Comparison of ENCODE assay signal across 8 cellular contexts in genomic region chr15:55694652-55695150, GRCh38. TPM values are rescaled to one million over a fixed set of nuclear protein-coding genes. Genes with fewer than 3 reads are reported as not detected.
DNase-seq lines count a peak whose midpoint lies in the region; ATAC-seq and FAIRE-seq lines count a peak whose summit lies in the region.

No MANE protein-coding gene starts in this region.

- peak overlapping the region; percentile 33 for H3K4me3 ChIP-seq in CD4-positive, CD25-positive, alpha-beta regulatory T cell (ENCODE audit: low read depth, low read length)

- peak overlapping the region in 1 of 3 donors; percentile 15 for H3K27ac Mint-ChIP-seq in CD4-positive, CD25-positive, alpha-beta regulatory T cell
- no peak overlapping the region for H3K27ac Mint-ChIP-seq in activated CD4-positive, alpha-beta memory T cell treated with anti-CD3 and anti-CD28 coated beads, Interleukin-2, amount 10 ng/mL, durations not matched to agents 7 days and 5 days
- no peak overlapping the region for H3K27ac Mint-ChIP-seq in effector memory CD8-positive, alpha-beta T cell
- no peak overlapping the region for H3K27ac Mint-ChIP-seq in activated CD8-positive, alpha-beta T cell treated with anti-CD3 and anti-CD28 coated beads, Interleukin-2, amount 10 ng/mL, durations not matched to agents 7 days and 5 days

- H3K4me1 Mint-ChIP-seq in CD4-positive, CD25-positive, alpha-beta regulatory T cell, result peaks cover 0 to 10% (median 8%) of the 10 kb centered on the region in 4 donors
- H3K4me1 Mint-ChIP-seq in activated CD4-positive, alpha-beta memory T cell treated with anti-CD3 and anti-CD28 coated beads, Interleukin-2, amount 10 ng/mL, durations not matched to agents 7 days and 5 days, result peaks cover 5% of the 10 kb centered on the region
- no peaks in the 10 kb centered on the region for H3K4me1 Mint-ChIP-seq in effector memory CD8-positive, alpha-beta T cell (ENCODE audit: low read depth in 2 of 2)
- H3K4me1 Mint-ChIP-seq in activated CD8-positive, alpha-beta T cell treated with anti-CD3 and anti-CD28 coated beads, Interleukin-2, amount 10 ng/mL, durations not matched to agents 7 days and 5 days (ENCODE audit: low read depth), result no peaks in the 10 kb centered on the region

- no peaks in the 10 kb centered on the region for H3K27me3 Mint-ChIP-seq in CD4-positive, CD25-positive, alpha-beta regulatory T cell
- peaks cover 3% of the 10 kb centered on the region for H3K27me3 Mint-ChIP-seq in activated CD4-positive, alpha-beta memory T cell treated with anti-CD3 and anti-CD28 coated beads, Interleukin-2, amount 10 ng/mL, durations not matched to agents 7 days and 5 days
- peaks cover 15 to 24% of the 10 kb centered on the region in 2 donors for H3K27me3 Mint-ChIP-seq in effector memory CD8-positive, alpha-beta T cell
- H3K27me3 Mint-ChIP-seq in activated CD8-positive, alpha-beta T cell treated with anti-CD3 and anti-CD28 coated beads, Interleukin-2, amount 10 ng/mL, durations not matched to agents 7 days and 5 days (ENCODE audit: low read depth), result peaks cover 12% of the 10 kb centered on the region

- peak overlapping the region in 2 of 4 donors; percentile 19 to 52 for H3K4me3 Mint-ChIP-seq in CD4-positive, CD25-positive, alpha-beta regulatory T cell
- no peak overlapping the region for H3K4me3 Mint-ChIP-seq in activated CD4-positive, alpha-beta memory T cell treated with anti-CD3 and anti-CD28 coated beads, Interleukin-2, amount 10 ng/mL, durations not matched to agents 7 days and 5 days
- no peak overlapping the region for H3K4me3 Mint-ChIP-seq in effector memory CD8-positive, alpha-beta T cell
- H3K4me3 Mint-ChIP-seq in activated CD8-positive, alpha-beta T cell treated with anti-CD3 and anti-CD28 coated beads, Interleukin-2, amount 10 ng/mL, durations not matched to agents 7 days and 5 days, result no peak overlapping the region

- FAIRE-seq in frontal cortex (lab: Jason Lieb, UNC), result no peak

- H3K9me3 ChIP-seq in CD4-positive, CD25-positive, alpha-beta regulatory T cell (ENCODE audit: control insufficient read depth in 2 of 2, low read length in 2 of 2), result no peaks in the 10 kb centered on the region

- peaks cover 0 to 1% (median 0%) of the 10 kb centered on the region in 7 donors for H3K9me3 Mint-ChIP-seq in CD4-positive, CD25-positive, alpha-beta regulatory T cell
- H3K9me3 Mint-ChIP-seq in activated CD4-positive, alpha-beta memory T cell treated with anti-CD3 and anti-CD28 coated beads, Interleukin-2, amount 10 ng/mL, durations not matched to agents 7 days and 5 days, result no peaks in the 10 kb centered on the region
- no peaks in the 10 kb centered on the region for H3K9me3 Mint-ChIP-seq in effector memory CD8-positive, alpha-beta T cell
- no peaks in the 10 kb centered on the region for H3K9me3 Mint-ChIP-seq in activated CD8-positive, alpha-beta T cell treated with anti-CD3 and anti-CD28 coated beads, Interleukin-2, amount 10 ng/mL, durations not matched to agents 7 days and 5 days (ENCODE audit: insufficient read depth)

- H3K27ac ChIP-seq in CD4-positive, CD25-positive, alpha-beta regulatory T cell (ENCODE audit: insufficient read depth, low read length, poor library complexity, severe bottlenecking), result no peak overlapping the region

- DNase-seq in CD4-positive, CD25-positive, alpha-beta regulatory T cell, result peak in 2 of 3 donors; percentile 10 to 76
- DNase-seq in cerebellar cortex (ENCODE audit: low spot score) (peak; percentile 32), frontal cortex (ENCODE audit: low spot score in 2 of 2) (no peak)
- DNase-seq in activated CD4-positive, alpha-beta memory T cell treated with anti-CD3 and anti-CD28 coated beads, Interleukin-2, amount 10 ng/mL, durations not matched to agents 7 days and 5 days, result no peak
- DNase-seq in effector memory CD8-positive, alpha-beta T cell, result no peak
- no peak for DNase-seq in activated CD8-positive, alpha-beta T cell treated with anti-CD3 and anti-CD28 coated beads, Interleukin-2, amount 10 ng/mL, durations not matched to agents 7 days and 5 days

- peak in 1 of 2 donors; percentile 31 for ATAC-seq in CD4-positive, CD25-positive, alpha-beta regulatory T cell (ENCODE audit: low read depth in 2 of 2)
- ATAC-seq in GM19463 (IDR thresholded peaks at IDR 0.05; ENCODE audit: unreplicated experiment) (peak; percentile 97), HG03354 (IDR thresholded peaks at IDR 0.05; ENCODE audit: poor library complexity, severe bottlenecking, unreplicated experiment) (peak; percentile 97)
- no peak for ATAC-seq in effector memory CD8-positive, alpha-beta T cell (replicated peaks)
- ATAC-seq in activated CD8-positive, alpha-beta T cell treated with anti-CD3 and anti-CD28 coated beads, Interleukin-2, amount 10 ng/mL, durations not matched to agents 7 days and 5 days, result no peak

- CTCF ChIA-PET in activated CD4-positive, alpha-beta memory T cell treated with anti-CD3 and anti-CD28 coated beads, Interleukin-2, amount 10 ng/mL, durations not matched to agents 7 days and 5 days (lab: Charles Lee), result interaction anchor here (0.5 kb wide), 1 partner anchor 61 kb away, joined by 3 read pairs; no protein-coding TSS in a partner anchor
- CTCF ChIA-PET in activated CD8-positive, alpha-beta T cell treated with anti-CD3 and anti-CD28 coated beads, Interleukin-2, amount 10 ng/mL, durations not matched to agents 7 days and 5 days (lab: Charles Lee), result no interaction called here

- H3K27me3 ChIP-seq in CD4-positive, CD25-positive, alpha-beta regulatory T cell (ENCODE audit: control insufficient read depth, insufficient read depth, low read length), result no peaks in the 10 kb centered on the region

- H3K36me3 Mint-ChIP-seq in CD4-positive, CD25-positive, alpha-beta regulatory T cell, result no peaks in the 10 kb centered on the region
- no peaks in the 10 kb centered on the region for H3K36me3 Mint-ChIP-seq in activated CD4-positive, alpha-beta memory T cell treated with anti-CD3 and anti-CD28 coated beads, Interleukin-2, amount 10 ng/mL, durations not matched to agents 7 days and 5 days (ENCODE audit: low read depth)
- no peaks in the 10 kb centered on the region for H3K36me3 Mint-ChIP-seq in effector memory CD8-positive, alpha-beta T cell (ENCODE audit: insufficient read depth)
- H3K36me3 Mint-ChIP-seq in activated CD8-positive, alpha-beta T cell treated with anti-CD3 and anti-CD28 coated beads, Interleukin-2, amount 10 ng/mL, durations not matched to agents 7 days and 5 days (ENCODE audit: low read depth), result no peaks in the 10 kb centered on the region

- POLR2A ChIA-PET in activated CD4-positive, alpha-beta memory T cell treated with anti-CD3 and anti-CD28 coated beads, Interleukin-2, amount 10 ng/mL, durations not matched to agents 7 days and 5 days (lab: Charles Lee), result no interaction called here
- POLR2A ChIA-PET in activated CD8-positive, alpha-beta T cell treated with anti-CD3 and anti-CD28 coated beads, Interleukin-2, amount 10 ng/mL, durations not matched to agents 7 days and 5 days (lab: Charles Lee), result no interaction called here

- H3K36me3 ChIP-seq in CD4-positive, CD25-positive, alpha-beta regulatory T cell (ENCODE audit: control insufficient read depth, insufficient read depth, low read length), result no peaks in the 10 kb centered on the region

- peaks cover 7% of the 10 kb centered on the region for H3K4me1 ChIP-seq in CD4-positive, CD25-positive, alpha-beta regulatory T cell (ENCODE audit: control insufficient read depth, insufficient read depth, low read length, poor library complexity, severe bottlenecking)

RNA-seq across cellular contexts. Expression of gene PRTG, which starts 48.3 kb away (rescaled TPM):
- total RNA-seq in CD4-positive, CD25-positive, alpha-beta regulatory T cell, result not detected
- not detected for polyA plus RNA-seq in CD4-positive, CD25-positive, alpha-beta regulatory T cell
- total RNA-seq in activated CD4-positive, alpha-beta memory T cell treated with anti-CD3 and anti-CD28 coated beads, Interleukin-2, amount 10 ng/mL, durations not matched to agents 7 days and 5 days, result not detected
- not detected for total RNA-seq in activated CD8-positive, alpha-beta T cell treated with anti-CD3 and anti-CD28 coated beads, Interleukin-2, amount 10 ng/mL, durations not matched to agents 7 days and 5 days
- 2.4 TPM for total RNA-seq in frontal cortex

Comparison
In these comparisons a context has a peak if more than half of its experiments do, and no peak if none do; other contexts are left out.
1. ATAC-seq: peak in GM19463 (single experiment) and HG03354 (single experiment); none in effector memory CD8-positive, alpha-beta T cell (single experiment) and activated CD8-positive, alpha-beta T cell treated with anti-CD3 and anti-CD28 coated beads, Interleukin-2, amount 10 ng/mL, durations not matched to agents 7 days and 5 days (single experiment).
2. DNase-seq: peak in CD4-positive, CD25-positive, alpha-beta regulatory T cell (2 of 3) and cerebellar cortex (single experiment); none in activated CD4-positive, alpha-beta memory T cell treated with anti-CD3 and anti-CD28 coated beads, Interleukin-2, amount 10 ng/mL, durations not matched to agents 7 days and 5 days (single experiment), effector memory CD8-positive, alpha-beta T cell (0 of 3), activated CD8-positive, alpha-beta T cell treated with anti-CD3 and anti-CD28 coated beads, Interleukin-2, amount 10 ng/mL, durations not matched to agents 7 days and 5 days (single experiment) and frontal cortex (0 of 2).